ENCODE assay signal across 8 cellular contexts in genomic region chr12:108690191-108690518, GRCh38. TPM values are rescaled to one million over a fixed set of nuclear protein-coding genes. Genes with fewer than 3 reads are reported as not detected.
DNase-seq lines count a peak whose midpoint lies in the region; ATAC-seq, FAIRE-seq and TF ChIP-seq lines count a peak whose summit lies in the region.

No MANE protein-coding gene starts in this region.

- H3K9me3 ChIP-seq in right lobe of liver (no peaks in the 10 kb centered on the region), thoracic aorta (no peaks in the 10 kb centered on the region)

- H3K36me3 ChIP-seq in right lobe of liver (no peaks in the 10 kb centered on the region), thoracic aorta (no peaks in the 10 kb centered on the region)

- FAIRE-seq in frontal cortex (lab: Jason Lieb, UNC) = no peak

- no peak for TF ChIP-seq POLR2A in right lobe of liver (IDR thresholded peaks at IDR 0.05)

- H3K36me3 Mint-ChIP-seq in activated CD4-positive, alpha-beta T cell treated with anti-CD3 and anti-CD28 coated beads for 36 hours (ENCODE audit: low read depth) = peaks cover 6% of the 10 kb centered on the region
- H3K36me3 Mint-ChIP-seq in activated naive CD4-positive, alpha-beta T cell treated with anti-CD3 and anti-CD28 coated beads, Interleukin-2, amount 50 U/mL, for 72 hours = peaks cover 3 to 12% of the 10 kb centered on the region in 2 donors

- H3K9me3 Mint-ChIP-seq in activated CD4-positive, alpha-beta T cell treated with anti-CD3 and anti-CD28 coated beads for 36 hours (ENCODE audit: low read depth) = peaks cover 2% of the 10 kb centered on the region
- H3K9me3 Mint-ChIP-seq in activated naive CD4-positive, alpha-beta T cell treated with anti-CD3 and anti-CD28 coated beads, Interleukin-2, amount 50 U/mL, for 72 hours = peaks cover 2% of the 10 kb centered on the region in 2 donors

- CTCF ChIA-PET in activated CD4-positive, alpha-beta T cell treated with anti-CD3 and anti-CD28 coated beads for 36 hours (lab: Charles Lee) = interaction anchor here (0.6 to 4.3 kb wide), 10 partner anchors 25 to 736 kb away, joined by 3 to 24 read pairs (median 6); partner anchors contain the start of genes ISCU and SELPLG

- intact Hi-C loops in activated CD4-positive, alpha-beta T cell treated with anti-CD3 and anti-CD28 coated beads for 36 hours (cut with DNase I, micrococcal nuclease) = loop anchor here (2.0 to 10.0 kb wide), 5 partner anchors 33 to 1365 kb away; partner anchors contain the start of genes ISCU (in 1 of the 2), SART3 (in 1 of the 2) and SSH1 (in 1 of the 2)
- intact Hi-C loops in right lobe of liver (cut with DNase I) = no loop called here

- H3K4me3 Mint-ChIP-seq in activated CD4-positive, alpha-beta T cell treated with anti-CD3 and anti-CD28 coated beads for 36 hours = peak overlapping the region; percentile 67

- no peak for DNase-seq in activated CD4-positive, alpha-beta T cell treated with anti-CD3 and anti-CD28 coated beads for 36 hours
- no peak for DNase-seq in activated CD4-positive, alpha-beta T cell treated with anti-CD3 and anti-CD28 coated beads for 1 hour
- DNase-seq in activated naive CD4-positive, alpha-beta T cell treated with anti-CD3 and anti-CD28 coated beads, Interleukin-2, amount 50 U/mL, for 72 hours (ENCODE audit: low spot score in 2 of 2) = no peak
- DNase-seq in right lobe of liver = no peak
- no peak for DNase-seq in thoracic aorta (ENCODE audit: low spot score)
- no peak for DNase-seq in left lobe of liver (ENCODE audit: low spot score)
- no peak for DNase-seq in frontal cortex (ENCODE audit: low spot score in 2 of 2)

- H3K4me3 ChIP-seq in right lobe of liver (no peak overlapping the region), thoracic aorta (peak overlapping the region; percentile 52)

- POLR2A ChIA-PET in activated CD4-positive, alpha-beta T cell treated with anti-CD3 and anti-CD28 coated beads for 36 hours (lab: Charles Lee) = interaction anchor here (0.6 to 1.5 kb wide), 8 partner anchors 8 to 368 kb away, joined by 3 to 5 read pairs (median 4); no protein-coding TSS in a partner anchor

- no peak for ATAC-seq in activated CD4-positive, alpha-beta T cell treated with anti-CD3 and anti-CD28 coated beads for 36 hours
- no peak for ATAC-seq in activated naive CD4-positive, alpha-beta T cell treated with anti-CD3 and anti-CD28 coated beads, Interleukin-2, amount 50 U/mL, for 72 hours
- ATAC-seq in right lobe of liver = no peak
- ATAC-seq in thoracic aorta (ENCODE audit: insufficient number of reproducible peaks, low FRiP score, low read depth) = no peak
- no peak for ATAC-seq in left lobe of liver
- ATAC-seq in HG03097 (IDR thresholded peaks at IDR 0.05; ENCODE audit: low FRiP score, unreplicated experiment) = no peak

- peaks cover 77% of the 10 kb centered on the region for H3K4me1 Mint-ChIP-seq in activated CD4-positive, alpha-beta T cell treated with anti-CD3 and anti-CD28 coated beads for 36 hours

- H3K27me3 ChIP-seq in right lobe of liver (no peaks in the 10 kb centered on the region), thoracic aorta (replicated peaks; ENCODE audit: insufficient read depth) (no peaks in the 10 kb centered on the region)

- H3K27me3 Mint-ChIP-seq in activated CD4-positive, alpha-beta T cell treated with anti-CD3 and anti-CD28 coated beads for 36 hours = no peaks in the 10 kb centered on the region

- peak overlapping the region; percentile 96 for H3K27ac Mint-ChIP-seq in activated CD4-positive, alpha-beta T cell treated with anti-CD3 and anti-CD28 coated beads for 36 hours
- peak overlapping the region; percentile 92 to 99 for H3K27ac Mint-ChIP-seq in activated naive CD4-positive, alpha-beta T cell treated with anti-CD3 and anti-CD28 coated beads, Interleukin-2, amount 50 U/mL, for 72 hours

- no peak for TF ChIP-seq CTCF in right lobe of liver (IDR thresholded peaks at IDR 0.05)
- TF ChIP-seq CTCF in thoracic aorta (IDR thresholded peaks at IDR 0.05) = no peak

- H3K4me1 ChIP-seq in right lobe of liver (peaks cover 0 to 15% (median 5%) of the 10 kb centered on the region in 4 donors), thoracic aorta (ENCODE audit: control insufficient read depth in 1 of 2, low read depth in 2 of 2) (peaks cover 66 to 87% of the 10 kb centered on the region in 2 donors)

- H3K27ac ChIP-seq in right lobe of liver (peak overlapping the region; percentile 76 to 82 (median 78)), thoracic aorta (peak overlapping the region; percentile 95)

RNA-seq across cellular contexts. Expression of gene CORO1C, which starts 41.2 kb away (rescaled TPM):
- total RNA-seq in activated CD4-positive, alpha-beta T cell treated with anti-CD3 and anti-CD28 coated beads for 36 hours = 10 to 100 TPM; 83.5 to 90.8 TPM
- total RNA-seq in activated naive CD4-positive, alpha-beta T cell treated with anti-CD3 and anti-CD28 coated beads, Interleukin-2, amount 50 U/mL, for 72 hours = 10 to 100 TPM; 61.5 to 87.5 TPM
- total RNA-seq in right lobe of liver = 100 to 1,000 TPM in 1 of 6 experiments, 10 to 100 TPM in 5; 36.6 to 100 (median 57.5) TPM
- total RNA-seq in thoracic aorta = 100 to 1,000 TPM; 157 to 208 TPM
- 39.2 TPM for total RNA-seq in left lobe of liver
- total RNA-seq in frontal cortex = 171 TPM

RNA-seq across cellular contexts. Expression of gene SELPLG, which starts 56.5 kb away (rescaled TPM):
- total RNA-seq in activated CD4-positive, alpha-beta T cell treated with anti-CD3 and anti-CD28 coated beads for 36 hours = 10 to 100 TPM; 31.0 to 36.9 TPM
- 10 to 100 TPM; 30.0 to 35.9 TPM for total RNA-seq in activated naive CD4-positive, alpha-beta T cell treated with anti-CD3 and anti-CD28 coated beads, Interleukin-2, amount 50 U/mL, for 72 hours
- total RNA-seq in right lobe of liver = 1 to 10 TPM; 1.5 to 6.0 (median 3.1) TPM
- total RNA-seq in thoracic aorta = 10 to 100 TPM; 14.3 to 17.3 TPM
- total RNA-seq in left lobe of liver = 2.4 TPM
- 1.2 TPM for total RNA-seq in frontal cortex

Comparison
In these comparisons a context has a peak if more than half of its experiments do, and no peak if none do; other contexts are left out.
1. intact Hi-C loops: an anchor here in activated CD4-positive, alpha-beta T cell treated with anti-CD3 and anti-CD28 coated beads for 36 hours (2.0 to 10.0 kb wide); none called in right lobe of liver.